1 cellular context compared by ENCODE assay signal in the genomic region with DNA sequence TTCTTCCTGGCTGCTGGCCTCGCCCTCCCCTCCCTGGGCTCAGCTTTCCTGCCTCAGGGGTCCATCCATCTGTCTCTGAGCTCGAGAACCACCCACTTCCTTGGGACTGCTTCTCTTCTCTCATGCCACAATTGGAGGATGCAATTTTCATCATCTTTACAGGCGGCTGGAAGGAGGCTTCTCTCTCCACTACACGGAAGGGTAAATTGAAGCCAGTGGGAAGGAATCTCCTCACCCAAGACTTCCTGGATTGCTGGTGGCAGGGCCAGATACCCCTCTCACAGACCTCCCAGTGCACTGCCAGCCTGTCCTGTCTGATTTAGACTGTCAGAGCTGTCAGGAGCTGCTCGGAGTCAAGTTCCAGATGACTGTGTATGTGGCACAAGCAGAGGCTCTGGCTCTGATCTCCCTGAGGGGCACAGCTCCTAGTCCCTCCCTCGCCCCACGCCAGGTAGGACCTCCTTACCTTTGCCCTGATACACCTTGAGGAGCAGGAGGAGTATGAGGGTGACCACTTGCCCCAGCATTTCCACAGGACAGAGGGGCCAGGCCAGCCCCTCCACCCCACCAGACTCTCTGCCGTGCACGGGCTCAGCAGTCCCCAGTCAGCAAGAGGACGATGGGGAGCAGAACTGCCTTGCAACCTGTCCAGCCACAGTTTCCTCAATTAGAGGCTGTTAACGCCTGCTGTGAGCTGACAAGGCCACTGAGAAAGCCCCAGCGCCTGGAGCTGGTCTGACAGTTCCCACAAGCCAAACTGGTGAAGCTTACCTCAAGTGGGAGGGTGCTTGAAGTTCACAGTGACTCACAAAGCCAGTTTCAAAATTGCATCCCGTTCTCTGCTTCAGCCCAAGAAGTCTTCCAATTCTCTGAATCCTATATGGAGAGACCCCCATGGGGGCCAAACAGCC.
TF ChIP-seq lines count a peak whose summit lies in the region.

A gene with protein sequence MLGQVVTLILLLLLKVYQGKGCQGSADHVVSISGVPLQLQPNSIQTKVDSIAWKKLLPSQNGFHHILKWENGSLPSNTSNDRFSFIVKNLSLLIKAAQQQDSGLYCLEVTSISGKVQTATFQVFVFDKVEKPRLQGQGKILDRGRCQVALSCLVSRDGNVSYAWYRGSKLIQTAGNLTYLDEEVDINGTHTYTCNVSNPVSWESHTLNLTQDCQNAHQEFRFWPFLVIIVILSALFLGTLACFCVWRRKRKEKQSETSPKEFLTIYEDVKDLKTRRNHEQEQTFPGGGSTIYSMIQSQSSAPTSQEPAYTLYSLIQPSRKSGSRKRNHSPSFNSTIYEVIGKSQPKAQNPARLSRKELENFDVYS (minus strand): TSS at position 737 of the 911 bp plus-strand sequence. CDS start 210 bp downstream, at position 527.

TF ChIP-seq in GM12878, 131 proteins besides CTCF, POLR2A, EP300 and RAD21 (continued from another document and continues in another):
- TF ChIP-seq, protein P1, sequence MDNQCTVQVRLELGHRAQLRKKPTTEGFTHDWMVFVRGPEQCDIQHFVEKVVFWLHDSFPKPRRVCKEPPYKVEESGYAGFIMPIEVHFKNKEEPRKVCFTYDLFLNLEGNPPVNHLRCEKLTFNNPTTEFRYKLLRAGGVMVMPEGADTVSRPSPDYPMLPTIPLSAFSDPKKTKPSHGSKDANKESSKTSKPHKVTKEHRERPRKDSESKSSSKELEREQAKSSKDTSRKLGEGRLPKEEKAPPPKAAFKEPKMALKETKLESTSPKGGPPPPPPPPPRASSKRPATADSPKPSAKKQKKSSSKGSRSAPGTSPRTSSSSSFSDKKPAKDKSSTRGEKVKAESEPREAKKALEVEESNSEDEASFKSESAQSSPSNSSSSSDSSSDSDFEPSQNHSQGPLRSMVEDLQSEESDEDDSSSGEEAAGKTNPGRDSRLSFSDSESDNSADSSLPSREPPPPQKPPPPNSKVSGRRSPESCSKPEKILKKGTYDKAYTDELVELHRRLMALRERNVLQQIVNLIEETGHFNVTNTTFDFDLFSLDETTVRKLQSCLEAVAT (IDR thresholded peaks at IDR 0.05): peak; percentile 68
- TF ChIP-seq SMC3 (IDR thresholded peaks at IDR 0.05; ENCODE audit: borderline replicate concordance, low read length): no peak
- no peak for TF ChIP-seq JUND (IDR thresholded peaks at IDR 0.05; ENCODE audit: low read depth, low read length)
- TF ChIP-seq TCF3 (IDR thresholded peaks at IDR 0.05; ENCODE audit: borderline replicate concordance, insufficient read depth, low read depth, low read length): no peak
- 0 out of 2 replicates have a peak, but pooled peaks have one; percentile 56 for TF ChIP-seq RCOR1 (conservative IDR thresholded peaks at IDR 0.05; ENCODE audit: low read depth, low read length)
- no peak for TF ChIP-seq NR2C2 (IDR thresholded peaks at IDR 0.05; ENCODE audit: borderline replicate concordance, control insufficient read depth, insufficient read length, low read depth)
- TF ChIP-seq STAT1 (conservative IDR thresholded peaks at IDR 0.05): no peak
- TF ChIP-seq, protein P2, sequence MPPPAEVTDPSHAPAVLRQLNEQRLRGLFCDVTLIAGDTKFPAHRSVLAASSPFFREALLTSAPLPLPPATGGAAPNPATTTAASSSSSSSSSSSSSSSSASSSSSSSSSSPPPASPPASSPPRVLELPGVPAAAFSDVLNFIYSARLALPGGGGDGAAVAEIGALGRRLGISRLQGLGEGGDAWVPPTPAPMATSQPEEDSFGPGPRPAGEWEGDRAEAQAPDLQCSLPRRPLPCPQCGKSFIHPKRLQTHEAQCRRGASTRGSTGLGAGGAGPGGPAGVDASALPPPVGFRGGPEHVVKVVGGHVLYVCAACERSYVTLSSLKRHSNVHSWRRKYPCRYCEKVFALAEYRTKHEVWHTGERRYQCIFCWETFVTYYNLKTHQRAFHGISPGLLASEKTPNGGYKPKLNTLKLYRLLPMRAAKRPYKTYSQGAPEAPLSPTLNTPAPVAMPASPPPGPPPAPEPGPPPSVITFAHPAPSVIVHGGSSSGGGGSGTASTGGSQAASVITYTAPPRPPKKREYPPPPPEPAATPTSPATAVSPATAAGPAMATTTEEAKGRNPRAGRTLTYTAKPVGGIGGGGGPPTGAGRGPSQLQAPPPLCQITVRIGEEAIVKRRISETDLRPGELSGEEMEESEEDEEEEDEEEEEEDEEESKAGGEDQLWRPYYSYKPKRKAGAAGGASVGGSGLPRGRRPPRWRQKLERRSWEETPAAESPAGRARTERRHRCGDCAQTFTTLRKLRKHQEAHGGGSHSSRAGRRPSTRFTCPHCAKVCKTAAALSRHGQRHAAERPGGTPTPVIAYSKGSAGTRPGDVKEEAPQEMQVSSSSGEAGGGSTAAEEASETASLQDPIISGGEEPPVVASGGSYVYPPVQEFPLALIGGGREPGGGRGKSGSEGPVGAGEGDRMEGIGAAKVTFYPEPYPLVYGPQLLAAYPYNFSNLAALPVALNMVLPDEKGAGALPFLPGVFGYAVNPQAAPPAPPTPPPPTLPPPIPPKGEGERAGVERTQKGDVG (CRISPR knock-in tag; IDR thresholded peaks at IDR 0.05): no peak
- no peak for TF ChIP-seq NFXL1 (IDR thresholded peaks at IDR 0.05; ENCODE audit: borderline replicate concordance)
- TF ChIP-seq TBL1XR1 (IDR thresholded peaks at IDR 0.05; ENCODE audit: low read depth, low read length): no peak
- TF ChIP-seq, protein P3, sequence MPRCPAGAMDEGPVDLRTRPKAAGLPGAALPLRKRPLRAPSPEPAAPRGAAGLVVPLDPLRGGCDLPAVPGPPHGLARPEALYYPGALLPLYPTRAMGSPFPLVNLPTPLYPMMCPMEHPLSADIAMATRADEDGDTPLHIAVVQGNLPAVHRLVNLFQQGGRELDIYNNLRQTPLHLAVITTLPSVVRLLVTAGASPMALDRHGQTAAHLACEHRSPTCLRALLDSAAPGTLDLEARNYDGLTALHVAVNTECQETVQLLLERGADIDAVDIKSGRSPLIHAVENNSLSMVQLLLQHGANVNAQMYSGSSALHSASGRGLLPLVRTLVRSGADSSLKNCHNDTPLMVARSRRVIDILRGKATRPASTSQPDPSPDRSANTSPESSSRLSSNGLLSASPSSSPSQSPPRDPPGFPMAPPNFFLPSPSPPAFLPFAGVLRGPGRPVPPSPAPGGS (IDR thresholded peaks at IDR 0.05; ENCODE audit: borderline replicate concordance, insufficient read depth, low read depth, low read length, poor library complexity, severe bottlenecking): no peak
- TF ChIP-seq, protein P4, sequence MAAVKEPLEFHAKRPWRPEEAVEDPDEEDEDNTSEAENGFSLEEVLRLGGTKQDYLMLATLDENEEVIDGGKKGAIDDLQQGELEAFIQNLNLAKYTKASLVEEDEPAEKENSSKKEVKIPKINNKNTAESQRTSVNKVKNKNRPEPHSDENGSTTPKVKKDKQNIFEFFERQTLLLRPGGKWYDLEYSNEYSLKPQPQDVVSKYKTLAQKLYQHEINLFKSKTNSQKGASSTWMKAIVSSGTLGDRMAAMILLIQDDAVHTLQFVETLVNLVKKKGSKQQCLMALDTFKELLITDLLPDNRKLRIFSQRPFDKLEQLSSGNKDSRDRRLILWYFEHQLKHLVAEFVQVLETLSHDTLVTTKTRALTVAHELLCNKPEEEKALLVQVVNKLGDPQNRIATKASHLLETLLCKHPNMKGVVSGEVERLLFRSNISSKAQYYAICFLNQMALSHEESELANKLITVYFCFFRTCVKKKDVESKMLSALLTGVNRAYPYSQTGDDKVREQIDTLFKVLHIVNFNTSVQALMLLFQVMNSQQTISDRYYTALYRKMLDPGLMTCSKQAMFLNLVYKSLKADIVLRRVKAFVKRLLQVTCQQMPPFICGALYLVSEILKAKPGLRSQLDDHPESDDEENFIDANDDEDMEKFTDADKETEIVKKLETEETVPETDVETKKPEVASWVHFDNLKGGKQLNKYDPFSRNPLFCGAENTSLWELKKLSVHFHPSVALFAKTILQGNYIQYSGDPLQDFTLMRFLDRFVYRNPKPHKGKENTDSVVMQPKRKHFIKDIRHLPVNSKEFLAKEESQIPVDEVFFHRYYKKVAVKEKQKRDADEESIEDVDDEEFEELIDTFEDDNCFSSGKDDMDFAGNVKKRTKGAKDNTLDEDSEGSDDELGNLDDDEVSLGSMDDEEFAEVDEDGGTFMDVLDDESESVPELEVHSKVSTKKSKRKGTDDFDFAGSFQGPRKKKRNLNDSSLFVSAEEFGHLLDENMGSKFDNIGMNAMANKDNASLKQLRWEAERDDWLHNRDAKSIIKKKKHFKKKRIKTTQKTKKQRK (IDR thresholded peaks at IDR 0.05; ENCODE audit: low read depth, low read length): no peak
- TF ChIP-seq YBX1 (IDR thresholded peaks at IDR 0.05): no peak
- TF ChIP-seq RB1 (IDR thresholded peaks at IDR 0.05; ENCODE audit: borderline replicate concordance): no peak
- TF ChIP-seq IKZF2 (IDR thresholded peaks at IDR 0.05): peak; percentile 71 to 80; a peak in 2 of 4 replicates
- TF ChIP-seq ZNF384 (IDR thresholded peaks at IDR 0.05; ENCODE audit: borderline replicate concordance, low read depth, low read length): no peak
- TF ChIP-seq, protein P5, sequence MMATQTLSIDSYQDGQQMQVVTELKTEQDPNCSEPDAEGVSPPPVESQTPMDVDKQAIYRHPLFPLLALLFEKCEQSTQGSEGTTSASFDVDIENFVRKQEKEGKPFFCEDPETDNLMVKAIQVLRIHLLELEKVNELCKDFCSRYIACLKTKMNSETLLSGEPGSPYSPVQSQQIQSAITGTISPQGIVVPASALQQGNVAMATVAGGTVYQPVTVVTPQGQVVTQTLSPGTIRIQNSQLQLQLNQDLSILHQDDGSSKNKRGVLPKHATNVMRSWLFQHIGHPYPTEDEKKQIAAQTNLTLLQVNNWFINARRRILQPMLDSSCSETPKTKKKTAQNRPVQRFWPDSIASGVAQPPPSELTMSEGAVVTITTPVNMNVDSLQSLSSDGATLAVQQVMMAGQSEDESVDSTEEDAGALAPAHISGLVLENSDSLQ (IDR thresholded peaks at IDR 0.05): peak; percentile 56
- TF ChIP-seq, protein P6, sequence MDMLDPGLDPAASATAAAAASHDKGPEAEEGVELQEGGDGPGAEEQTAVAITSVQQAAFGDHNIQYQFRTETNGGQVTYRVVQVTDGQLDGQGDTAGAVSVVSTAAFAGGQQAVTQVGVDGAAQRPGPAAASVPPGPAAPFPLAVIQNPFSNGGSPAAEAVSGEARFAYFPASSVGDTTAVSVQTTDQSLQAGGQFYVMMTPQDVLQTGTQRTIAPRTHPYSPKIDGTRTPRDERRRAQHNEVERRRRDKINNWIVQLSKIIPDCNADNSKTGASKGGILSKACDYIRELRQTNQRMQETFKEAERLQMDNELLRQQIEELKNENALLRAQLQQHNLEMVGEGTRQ (IDR thresholded peaks at IDR 0.05; ENCODE audit: borderline replicate concordance, low read depth, low read length): no peak
- TF ChIP-seq JUNB (IDR thresholded peaks at IDR 0.05): no peak
- TF ChIP-seq, protein P7, sequence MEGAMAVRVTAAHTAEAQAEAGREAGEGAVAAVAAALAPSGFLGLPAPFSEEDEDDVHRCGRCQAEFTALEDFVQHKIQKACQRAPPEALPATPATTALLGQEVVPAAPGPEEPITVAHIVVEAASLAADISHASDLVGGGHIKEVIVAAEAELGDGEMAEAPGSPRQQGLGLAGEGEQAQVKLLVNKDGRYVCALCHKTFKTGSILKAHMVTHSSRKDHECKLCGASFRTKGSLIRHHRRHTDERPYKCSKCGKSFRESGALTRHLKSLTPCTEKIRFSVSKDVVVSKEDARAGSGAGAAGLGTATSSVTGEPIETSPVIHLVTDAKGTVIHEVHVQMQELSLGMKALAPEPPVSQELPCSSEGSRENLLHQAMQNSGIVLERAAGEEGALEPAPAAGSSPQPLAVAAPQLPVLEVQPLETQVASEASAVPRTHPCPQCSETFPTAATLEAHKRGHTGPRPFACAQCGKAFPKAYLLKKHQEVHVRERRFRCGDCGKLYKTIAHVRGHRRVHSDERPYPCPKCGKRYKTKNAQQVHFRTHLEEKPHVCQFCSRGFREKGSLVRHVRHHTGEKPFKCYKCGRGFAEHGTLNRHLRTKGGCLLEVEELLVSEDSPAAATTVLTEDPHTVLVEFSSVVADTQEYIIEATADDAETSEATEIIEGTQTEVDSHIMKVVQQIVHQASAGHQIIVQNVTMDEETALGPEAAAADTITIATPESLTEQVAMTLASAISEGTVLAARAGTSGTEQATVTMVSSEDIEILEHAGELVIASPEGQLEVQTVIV (IDR thresholded peaks at IDR 0.05; ENCODE audit: borderline replicate concordance, partially characterized antibody): no peak
- TF ChIP-seq ASH2L (IDR thresholded peaks at IDR 0.05; ENCODE audit: borderline replicate concordance, low read depth): no peak
- TF ChIP-seq, protein P8, sequence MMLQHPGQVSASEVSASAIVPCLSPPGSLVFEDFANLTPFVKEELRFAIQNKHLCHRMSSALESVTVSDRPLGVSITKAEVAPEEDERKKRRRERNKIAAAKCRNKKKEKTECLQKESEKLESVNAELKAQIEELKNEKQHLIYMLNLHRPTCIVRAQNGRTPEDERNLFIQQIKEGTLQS (IDR thresholded peaks at IDR 0.05; ENCODE audit: borderline replicate concordance, extremely low read depth, low read depth, low read length): no peak
- no peak for TF ChIP-seq STAT3 (IDR thresholded peaks at IDR 0.05; ENCODE audit: low read depth, low read length)
- TF ChIP-seq POLR2AphosphoS2 (IDR thresholded peaks at IDR 0.05; ENCODE audit: low read depth, low read length): no peak
- TF ChIP-seq IKZF1 (conservative IDR thresholded peaks at IDR 0.05): peak; percentile 81
- no peak for TF ChIP-seq ZBED1 (IDR thresholded peaks at IDR 0.05; ENCODE audit: borderline replicate concordance)
- TF ChIP-seq HDAC2 (IDR thresholded peaks at IDR 0.05): no peak
- no peak for TF ChIP-seq HCFC1 (IDR thresholded peaks at IDR 0.05; ENCODE audit: low read length)
- TF ChIP-seq SREBF1 (IDR thresholded peaks at IDR 0.05; ENCODE audit: low read length): peak; percentile 18; the same call in 1 of the 2 replicates
- TF ChIP-seq EZH2 (IDR thresholded peaks at IDR 0.05; ENCODE audit: borderline replicate concordance, control insufficient read depth, low read depth, low read length): no peak
- TF ChIP-seq ZNF274 (IDR thresholded peaks at IDR 0.05; ENCODE audit: insufficient read depth, insufficient read length): no peak
- TF ChIP-seq LARP7 (IDR thresholded peaks at IDR 0.05): peak; percentile 56; the same call in 1 of the 2 replicates
- TF ChIP-seq BRCA1 (IDR thresholded peaks at IDR 0.05; ENCODE audit: low read depth, low read length): no peak
- TF ChIP-seq RAD51 (IDR thresholded peaks at IDR 0.05): no peak
- no peak for TF ChIP-seq CREB1 (IDR thresholded peaks at IDR 0.05; ENCODE audit: low read depth)
- peak; percentile 67 for TF ChIP-seq MEF2B (IDR thresholded peaks at IDR 0.05; ENCODE audit: partially characterized antibody, poor library complexity, severe bottlenecking)
